ENCODE assay signal across 12 cellular contexts in the genomic region with DNA sequence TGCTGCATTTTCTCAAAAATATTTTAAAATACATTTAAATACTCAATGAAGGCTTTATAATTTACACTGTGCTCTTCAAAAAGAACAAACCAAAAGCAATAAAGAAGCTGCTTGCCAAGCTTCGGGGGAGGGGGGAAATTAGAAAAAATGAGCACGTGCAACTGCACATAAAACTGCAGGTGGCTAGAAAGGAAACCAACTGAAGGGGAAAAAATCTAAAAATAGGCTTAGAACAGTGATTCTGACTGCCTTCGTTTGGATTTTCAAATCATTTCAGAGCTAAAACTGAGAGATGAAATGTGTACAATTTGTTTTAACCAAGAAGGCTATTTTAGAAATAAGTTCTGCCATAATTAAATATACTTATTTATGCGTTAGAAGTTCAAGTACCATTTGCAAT.
A peak's percentile ranks its signal among the peaks of the same experiment; 100 is the strongest.
DNase-seq lines count a peak whose midpoint lies in the region; ATAC-seq and TF ChIP-seq lines count a peak whose summit lies in the region.
"Had no signal": no experiment of that assay in that cellular context is flagged by ENCODE, and none has a peak within 500 bp of the region (broad histone marks: within the 10 kb centered on the region; RNA-seq: fewer than 3 reads in every experiment).

No MANE protein-coding gene starts in this region.

- POLR2A ChIA-PET in GM10248 (lab: Yijun Ruan, JAX) = no interaction called here

- no peaks in the 10 kb centered on the region for H3K36me3 ChIP-seq in testis (ENCODE audit: low read depth, missing control alignments)
- H3K36me3 ChIP-seq: tibial nerve had no signal

- H3K9me3 ChIP-seq in testis = no peaks in the 10 kb centered on the region

- peak; percentile 50 for ATAC-seq in GM19043 (IDR thresholded peaks at IDR 0.05; ENCODE audit: low read depth, unreplicated experiment)
- peak; percentile 51 for ATAC-seq in HG03432 (IDR thresholded peaks at IDR 0.05; ENCODE audit: unreplicated experiment)
- ATAC-seq in GM21737 (IDR thresholded peaks at IDR 0.05; ENCODE audit: unreplicated experiment) = no peak

- intact Hi-C loops in testis (cut with DNase I; ENCODE audit: low total_unique reads) = no loop called here

- no peak overlapping the region for H3K27ac ChIP-seq in testis
- H3K27ac ChIP-seq: tibial nerve had no signal

- H3K27me3 ChIP-seq in testis = no peaks in the 10 kb centered on the region
- H3K27me3 ChIP-seq: tibial nerve had no signal

- TF ChIP-seq CTCF in GM10248 (IDR thresholded peaks at IDR 0.05; ENCODE audit: control extremely low read depth, extremely low read depth, low read depth, missing control alignments) (no peak), testis (IDR thresholded peaks at IDR 0.05) (no peak)

- DNase-seq in GM10248 (ENCODE audit: extremely low spot score) (peak; percentile 26), cerebellum (ENCODE audit: low spot score) (peak; percentile 43), HT-29 (ENCODE audit: low spot score) (no peak), testis (no peak), AG08396 (ENCODE audit: low spot score) (no peak)
- DNase-seq: activated naive CD8-positive, alpha-beta T cell treated with anti-CD3 and anti-CD28 coated beads, Interleukin-2, amount 10 ng/mL, durations not matched to agents 7 days and 5 days; NCI-H1436 treated with DMSO at 0.1 percent for 48 hours had no signal

- no peak overlapping the region for H3K4me3 ChIP-seq in testis
- H3K4me3 ChIP-seq: lung, tibial nerve had no signal

- H3K4me1 ChIP-seq in testis = no peaks in the 10 kb centered on the region

- TF ChIP-seq POLR2A in testis (IDR thresholded peaks at IDR 0.05) = no peak

- 46 to 54% methylated on average over 4 of the region's 4 CpGs for WGBS in testis, 2 donors

- CTCF ChIA-PET in GM10248 (lab: Yijun Ruan, JAX) = interaction anchor here (1.0 to 1.6 kb wide), 5 partner anchors 8 to 73 kb away, joined by 3 to 5 read pairs (median 3); no protein-coding TSS in a partner anchor

Comparison
In these comparisons a context has a peak if more than half of its experiments do, and no peak if none do; other contexts are left out.
1. DNase-seq: peak in GM10248 (single experiment) and cerebellum (single experiment); none in HT-29 (single experiment), testis (single experiment) and AG08396 (single experiment).